Comparison of ENCODE assay signal across 20 cellular contexts in genomic region chr11:18189476-18190245, GRCh38. TPM values are rescaled to one million over a fixed set of nuclear protein-coding genes. Genes with fewer than 3 reads are reported as not detected.
"Had no signal": no experiment of that assay in that cellular context is flagged by ENCODE, and none has a peak within 500 bp of the region (broad histone marks: within the 10 kb centered on the region; RNA-seq: fewer than 3 reads in every experiment).

No MANE protein-coding gene starts in this region.

RNA-seq across cellular contexts. Expression of gene MRGPRX4, which starts 17.0 kb away (rescaled TPM):
- total RNA-seq: activated naive CD4-positive, alpha-beta T cell treated with anti-CD3 and anti-CD28 coated beads for 36 hours; activated naive CD4-positive, alpha-beta T cell treated with anti-CD3 and anti-CD28 coated beads, Interleukin-2, amount 50 U/mL, for 72 hours; activated naive CD8-positive, alpha-beta T cell treated with anti-CD3 and anti-CD28 coated beads for 36 hours; activated naive CD8-positive, alpha-beta T cell treated with anti-CD3 and anti-CD28 coated beads, Interleukin-2, amount 10 ng/mL, durations not matched to agents 7 days and 5 days; activated T-cell treated with anti-CD3 and anti-CD28 coated beads, Interleukin-2, amount 50 U/mL, for 4 hours; activated T-cell treated with anti-CD3 and anti-CD28 coated beads, Interleukin-2, amount 50 U/mL, for 72 hours; activated T-helper 1 cell treated with anti-CD3 and anti-CD28 coated beads, Interleukin-12 subunit alpha, Interleukin-12 subunit beta, Interleukin-2, Interleukin-4 antibody, amounts not matched to agents 30 ng/mL and 10 ng/mL and 1 ng/mL, durations not matched to agents 14 hours and 24 hours and 36 hours; activated T-helper 17 cell treated with anti-CD3 and anti-CD28 coated beads, Interleukin-2, amount 50 U/mL, for 72 hours; activated T-helper 2 cell treated with anti-CD3 and anti-CD28 coated beads, Interferon-gamma antibody, Interleukin-2, Interleukin-4, amounts not matched to agents 10 μg/mL and 5 μg/mL and 100 μg/mL, durations not matched to agents 14 hours and 24 hours and 36 hours; adrenal gland; aorta; ascending aorta; astrocyte; body of pancreas; breast epithelium; bronchial epithelial cell; cardiac muscle cell; cardiac septum; cerebellum had no signal
- polyA plus RNA-seq: adipose tissue, adrenal gland, aorta, cardiac muscle cell had no signal

RNA-seq across cellular contexts. Expression of gene SAA4, which starts 46.9 kb away (rescaled TPM):
- total RNA-seq: activated naive CD4-positive, alpha-beta T cell treated with anti-CD3 and anti-CD28 coated beads for 36 hours; activated naive CD4-positive, alpha-beta T cell treated with anti-CD3 and anti-CD28 coated beads, Interleukin-2, amount 50 U/mL, for 72 hours; activated naive CD8-positive, alpha-beta T cell treated with anti-CD3 and anti-CD28 coated beads for 36 hours; activated naive CD8-positive, alpha-beta T cell treated with anti-CD3 and anti-CD28 coated beads, Interleukin-2, amount 10 ng/mL, durations not matched to agents 7 days and 5 days; activated T-cell treated with anti-CD3 and anti-CD28 coated beads, Interleukin-2, amount 50 U/mL, for 4 hours; activated T-cell treated with anti-CD3 and anti-CD28 coated beads, Interleukin-2, amount 50 U/mL, for 72 hours; activated T-helper 1 cell treated with anti-CD3 and anti-CD28 coated beads, Interleukin-12 subunit alpha, Interleukin-12 subunit beta, Interleukin-2, Interleukin-4 antibody, amounts not matched to agents 30 ng/mL and 10 ng/mL and 1 ng/mL, durations not matched to agents 14 hours and 24 hours and 36 hours; activated T-helper 17 cell treated with anti-CD3 and anti-CD28 coated beads, Interleukin-2, amount 50 U/mL, for 72 hours; activated T-helper 2 cell treated with anti-CD3 and anti-CD28 coated beads, Interferon-gamma antibody, Interleukin-2, Interleukin-4, amounts not matched to agents 10 μg/mL and 5 μg/mL and 100 μg/mL, durations not matched to agents 14 hours and 24 hours and 36 hours; ascending aorta; astrocyte; body of pancreas; bronchial epithelial cell; cardiac muscle cell; cardiac septum; cerebellum had no signal

RNA-seq across cellular contexts. Expression of gene MRGPRX3, which starts 57.3 kb away (rescaled TPM):
- total RNA-seq: activated naive CD4-positive, alpha-beta T cell treated with anti-CD3 and anti-CD28 coated beads for 36 hours; activated naive CD4-positive, alpha-beta T cell treated with anti-CD3 and anti-CD28 coated beads, Interleukin-2, amount 50 U/mL, for 72 hours; activated naive CD8-positive, alpha-beta T cell treated with anti-CD3 and anti-CD28 coated beads for 36 hours; activated naive CD8-positive, alpha-beta T cell treated with anti-CD3 and anti-CD28 coated beads, Interleukin-2, amount 10 ng/mL, durations not matched to agents 7 days and 5 days; activated T-cell treated with anti-CD3 and anti-CD28 coated beads, Interleukin-2, amount 50 U/mL, for 4 hours; activated T-cell treated with anti-CD3 and anti-CD28 coated beads, Interleukin-2, amount 50 U/mL, for 72 hours; activated T-helper 1 cell treated with anti-CD3 and anti-CD28 coated beads, Interleukin-12 subunit alpha, Interleukin-12 subunit beta, Interleukin-2, Interleukin-4 antibody, amounts not matched to agents 30 ng/mL and 10 ng/mL and 1 ng/mL, durations not matched to agents 14 hours and 24 hours and 36 hours; activated T-helper 17 cell treated with anti-CD3 and anti-CD28 coated beads, Interleukin-2, amount 50 U/mL, for 72 hours; activated T-helper 2 cell treated with anti-CD3 and anti-CD28 coated beads, Interferon-gamma antibody, Interleukin-2, Interleukin-4, amounts not matched to agents 10 μg/mL and 5 μg/mL and 100 μg/mL, durations not matched to agents 14 hours and 24 hours and 36 hours; adrenal gland; aorta; ascending aorta; astrocyte; body of pancreas; bronchial epithelial cell; cardiac muscle cell; cardiac septum; cerebellum had no signal
- polyA plus RNA-seq: adipose tissue, adrenal gland, aorta, cardiac muscle cell had no signal

RNA-seq across cellular contexts. Expression of gene SAA2, which starts 58.8 kb away (rescaled TPM):
- total RNA-seq: activated naive CD4-positive, alpha-beta T cell treated with anti-CD3 and anti-CD28 coated beads for 36 hours; activated naive CD4-positive, alpha-beta T cell treated with anti-CD3 and anti-CD28 coated beads, Interleukin-2, amount 50 U/mL, for 72 hours; activated naive CD8-positive, alpha-beta T cell treated with anti-CD3 and anti-CD28 coated beads for 36 hours; activated naive CD8-positive, alpha-beta T cell treated with anti-CD3 and anti-CD28 coated beads, Interleukin-2, amount 10 ng/mL, durations not matched to agents 7 days and 5 days; activated T-helper 1 cell treated with anti-CD3 and anti-CD28 coated beads, Interleukin-12 subunit alpha, Interleukin-12 subunit beta, Interleukin-2, Interleukin-4 antibody, amounts not matched to agents 30 ng/mL and 10 ng/mL and 1 ng/mL, durations not matched to agents 14 hours and 24 hours and 36 hours; activated T-helper 17 cell treated with anti-CD3 and anti-CD28 coated beads, Interleukin-2, amount 50 U/mL, for 72 hours; activated T-helper 2 cell treated with anti-CD3 and anti-CD28 coated beads, Interferon-gamma antibody, Interleukin-2, Interleukin-4, amounts not matched to agents 10 μg/mL and 5 μg/mL and 100 μg/mL, durations not matched to agents 14 hours and 24 hours and 36 hours; astrocyte; bronchial epithelial cell; cardiac muscle cell; cerebellum had no signal
